8 cellular contexts compared by ENCODE assay signal in the genomic region with DNA sequence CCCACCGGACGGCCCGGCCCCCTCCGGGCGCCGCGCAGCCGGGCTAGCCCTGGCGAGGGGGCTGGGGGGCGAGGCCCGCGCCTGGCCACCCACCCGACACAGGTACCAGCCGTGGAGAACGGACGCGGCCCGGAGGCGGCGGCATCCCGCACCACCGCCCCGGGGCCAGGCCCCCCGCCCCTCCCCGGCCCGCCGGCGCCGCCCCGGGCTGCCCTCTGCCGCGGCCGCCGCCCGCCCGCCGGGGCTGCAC. TPM values are rescaled to one million over a fixed set of nuclear protein-coding genes. Genes with fewer than 3 reads are reported as not detected.
DNase-seq lines count a peak whose midpoint lies in the region; ATAC-seq and TF ChIP-seq lines count a peak whose summit lies in the region.

No MANE protein-coding gene starts in this region.

- CTCF ChIA-PET in CD4-positive, alpha-beta memory T cell (lab: Charles Lee; ENCODE audit: partially characterized antibody): interaction anchor here (0.9 to 13.8 kb wide), 16 partner anchors 9 to 173 kb away, joined by 3 to 271 read pairs (median 6); no protein-coding TSS in a partner anchor
- CTCF ChIA-PET in HEK293 (lab: Yijun Ruan, JAX): interaction anchor here (1.1 to 5.2 kb wide), 3 partner anchors 61 to 114 kb away, joined by 3 to 33 read pairs (median 14); no protein-coding TSS in a partner anchor
- CTCF ChIA-PET in T-cell (lab: Charles Lee): interaction anchor here (0.5 to 3.8 kb wide), 7 partner anchors 25 to 173 kb away, joined by 3 to 32 read pairs (median 4); no protein-coding TSS in a partner anchor

- intact Hi-C loops in CD4-positive, alpha-beta memory T cell (cut with micrococcal nuclease): loop anchor here (1.0 to 10.0 kb wide), 5 partner anchors 18 to 516 kb away; a partner anchor contains a TSS
- intact Hi-C loops in left lung (cut with DNase I): no loop called here

- peaks cover 40 to 85% (median 66%) of the 10 kb centered on the region in 4 donors for H3K4me1 Mint-ChIP-seq in CD4-positive, alpha-beta memory T cell
- peaks cover 67 to 80% (median 74%) of the 10 kb centered on the region in 3 donors for H3K4me1 Mint-ChIP-seq in T-cell

- H3K4me1 ChIP-seq in CD4-positive, alpha-beta memory T cell (ENCODE audit: insufficient read depth, low read length): peaks cover 69% of the 10 kb centered on the region
- H3K4me1 ChIP-seq in HEK293 (ENCODE audit: control insufficient read depth, insufficient read depth, low read length) (peaks cover 8% of the 10 kb centered on the region), left lung (peaks cover 21 to 57% of the 10 kb centered on the region in 2 donors)

- TF ChIP-seq CTCF in HEK293 (tag by site-specific recombination; IDR thresholded peaks at IDR 0.05) (no peak), left lung (IDR thresholded peaks at IDR 0.05) (no peak)

- POLR2A ChIA-PET in CD4-positive, alpha-beta memory T cell (lab: Charles Lee; ENCODE audit: partially characterized antibody): interaction anchor here (0.5 to 5.4 kb wide), 39 partner anchors 9 to 411 kb away, joined by 3 to 225 read pairs (median 6); a partner anchor contains a TSS
- POLR2A ChIA-PET in HEK293 (lab: Yijun Ruan, JAX) (interaction anchor here (0.8 to 1.3 kb wide), 10 partner anchors 9 to 576 kb away, joined by 3 to 8 read pairs (median 4); a partner anchor contains a TSS), T-cell (lab: Charles Lee) (interaction anchor here (0.6 to 1.0 kb wide), 3 partner anchors 22 to 343 kb away, joined by 3 to 14 read pairs (median 4); no protein-coding TSS in a partner anchor)

- H3K27me3 Mint-ChIP-seq in CD4-positive, alpha-beta memory T cell: no peaks in the 10 kb centered on the region
- H3K27me3 Mint-ChIP-seq in T-cell: no peaks in the 10 kb centered on the region

- TF ChIP-seq POLR2A in erythroblast (IDR thresholded peaks at IDR 0.05; ENCODE audit: low read length): no peak

- H3K4me3 ChIP-seq in CD4-positive, alpha-beta memory T cell (ENCODE audit: low read length in 2 of 2): peak overlapping the region in 1 of 2 donors; percentile 75
- H3K4me3 ChIP-seq in HEK293 (ENCODE audit: low read depth, low read length): peak overlapping the region; percentile 83
- peak overlapping the region; percentile 81 to 89 for H3K4me3 ChIP-seq in left lung

- no peak overlapping the region for H3K4me3 Mint-ChIP-seq in CD4-positive, alpha-beta memory T cell
- peak overlapping the region in 1 of 3 donors; percentile 90 for H3K4me3 Mint-ChIP-seq in T-cell

- H3K27ac Mint-ChIP-seq in CD4-positive, alpha-beta memory T cell: peak overlapping the region in 1 of 7 donors; percentile 97
- H3K27ac Mint-ChIP-seq in T-cell: no peak overlapping the region

- H3K27me3 ChIP-seq in CD4-positive, alpha-beta memory T cell (ENCODE audit: insufficient read depth, low read length): no peaks in the 10 kb centered on the region
- H3K27me3 ChIP-seq in left lung: no peaks in the 10 kb centered on the region

- ATAC-seq in T-cell (replicated peaks in 1 of 4) (peak in 3 of 4 experiments; percentile 12 to 25 (median 21)), left lung (no peak)

- H3K9me3 ChIP-seq in CD4-positive, alpha-beta memory T cell (ENCODE audit: control insufficient read depth in 1 of 2, low read length in 2 of 2): no peaks in the 10 kb centered on the region
- no peaks in the 10 kb centered on the region for H3K9me3 ChIP-seq in HEK293 (ENCODE audit: control insufficient read depth, insufficient read depth, low read depth, low read length)
- no peaks in the 10 kb centered on the region for H3K9me3 ChIP-seq in left lung

- peak overlapping the region; percentile 75 for H3K27ac ChIP-seq in CD4-positive, alpha-beta memory T cell (ENCODE audit: low read depth, low read length)
- H3K27ac ChIP-seq in HEK293 (ENCODE audit: extremely low read depth, low read depth, low read length): peak overlapping the region; percentile 86
- H3K27ac ChIP-seq in left lung: peak overlapping the region; percentile 96 to 97

- peaks cover 0 to 3% (median 0%) of the 10 kb centered on the region in 8 donors for H3K9me3 Mint-ChIP-seq in CD4-positive, alpha-beta memory T cell
- H3K9me3 Mint-ChIP-seq in T-cell: no peaks in the 10 kb centered on the region

- H3K36me3 ChIP-seq in CD4-positive, alpha-beta memory T cell (ENCODE audit: insufficient read depth, low read length): peaks cover 9% of the 10 kb centered on the region
- H3K36me3 ChIP-seq in HEK293 (ENCODE audit: control insufficient read depth in 2 of 2, insufficient read depth in 1 of 2, low read length in 2 of 2) (peaks cover 4 to 11% of the 10 kb centered on the region in 2 experiments; a peak in 2 of 3 replicates), left lung (peaks cover 0 to 3% of the 10 kb centered on the region in 2 donors)

- DNase-seq in CD4-positive, alpha-beta memory T cell: no peak
- DNase-seq in T-cell (peak in 1 of 34 experiments; percentile 1), left lung (no peak), NCI-H2081 (lab: John Stamatoyannopoulos, UW) (no peak), erythroblast (lab: John Stamatoyannopoulos, UW) (no peak), cerebellum (ENCODE audit: low spot score) (no peak), NCI-H187 treated with DMSO at 0.1 percent for 48 hours (lab: John Stamatoyannopoulos, UW) (no peak)

- peaks cover 12 to 43% of the 10 kb centered on the region in 2 donors for H3K36me3 Mint-ChIP-seq in CD4-positive, alpha-beta memory T cell
- H3K36me3 Mint-ChIP-seq in T-cell: peaks cover 32% of the 10 kb centered on the region

TF ChIP-seq in HEK293, 187 proteins besides CTCF, POLR2A, EP300 and RAD21 (continues in another document):
- TF ChIP-seq YY2 (tag by site-specific recombination; IDR thresholded peaks at IDR 0.05) (no peak), ZNF510 (tag by site-specific recombination; IDR thresholded peaks at IDR 0.05; ENCODE audit: insufficient replicate concordance) (no peak), ZNF324 (tag by site-specific recombination; IDR thresholded peaks at IDR 0.05) (no peak), KLF7 (tag by site-specific recombination; IDR thresholded peaks at IDR 0.05; ENCODE audit: borderline replicate concordance) (no peak), ZIC2 (tag by site-specific recombination; IDR thresholded peaks at IDR 0.05) (no peak), OVOL3 (tag by site-specific recombination; IDR thresholded peaks at IDR 0.05) (no peak), ZNF169 (tag by site-specific recombination; IDR thresholded peaks at IDR 0.05) (no peak), ZNF433 (tag by site-specific recombination; IDR thresholded peaks at IDR 0.05; ENCODE audit: low read depth) (no peak), GLI4 (tag by site-specific recombination; IDR thresholded peaks at IDR 0.05) (no peak), ZNF366 (tag by site-specific recombination; conservative IDR thresholded peaks at IDR 0.05) (no peak), GLI2 (tag by site-specific recombination; IDR thresholded peaks at IDR 0.05; ENCODE audit: borderline replicate concordance, low read depth) (no peak)
- TF ChIP-seq, protein P1, sequence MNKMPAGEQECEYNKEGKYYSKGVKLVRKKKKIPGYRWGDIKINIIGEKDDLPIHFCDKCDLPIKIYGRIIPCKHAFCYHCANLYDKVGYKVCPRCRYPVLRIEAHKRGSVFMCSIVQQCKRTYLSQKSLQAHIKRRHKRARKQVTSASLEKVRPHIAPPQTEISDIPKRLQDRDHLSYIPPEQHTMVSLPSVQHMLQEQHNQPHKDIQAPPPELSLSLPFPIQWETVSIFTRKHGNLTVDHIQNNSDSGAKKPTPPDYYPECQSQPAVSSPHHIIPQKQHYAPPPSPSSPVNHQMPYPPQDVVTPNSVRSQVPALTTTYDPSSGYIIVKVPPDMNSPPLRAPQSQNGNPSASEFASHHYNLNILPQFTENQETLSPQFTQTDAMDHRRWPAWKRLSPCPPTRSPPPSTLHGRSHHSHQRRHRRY (tag by site-specific recombination; IDR thresholded peaks at IDR 0.05): no peak
- TF ChIP-seq, protein P2, sequence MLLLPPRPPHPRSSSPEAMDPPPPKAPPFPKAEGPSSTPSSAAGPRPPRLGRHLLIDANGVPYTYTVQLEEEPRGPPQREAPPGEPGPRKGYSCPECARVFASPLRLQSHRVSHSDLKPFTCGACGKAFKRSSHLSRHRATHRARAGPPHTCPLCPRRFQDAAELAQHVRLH (tag by site-specific recombination; IDR thresholded peaks at IDR 0.05): no peak
- TF ChIP-seq, protein P3, sequence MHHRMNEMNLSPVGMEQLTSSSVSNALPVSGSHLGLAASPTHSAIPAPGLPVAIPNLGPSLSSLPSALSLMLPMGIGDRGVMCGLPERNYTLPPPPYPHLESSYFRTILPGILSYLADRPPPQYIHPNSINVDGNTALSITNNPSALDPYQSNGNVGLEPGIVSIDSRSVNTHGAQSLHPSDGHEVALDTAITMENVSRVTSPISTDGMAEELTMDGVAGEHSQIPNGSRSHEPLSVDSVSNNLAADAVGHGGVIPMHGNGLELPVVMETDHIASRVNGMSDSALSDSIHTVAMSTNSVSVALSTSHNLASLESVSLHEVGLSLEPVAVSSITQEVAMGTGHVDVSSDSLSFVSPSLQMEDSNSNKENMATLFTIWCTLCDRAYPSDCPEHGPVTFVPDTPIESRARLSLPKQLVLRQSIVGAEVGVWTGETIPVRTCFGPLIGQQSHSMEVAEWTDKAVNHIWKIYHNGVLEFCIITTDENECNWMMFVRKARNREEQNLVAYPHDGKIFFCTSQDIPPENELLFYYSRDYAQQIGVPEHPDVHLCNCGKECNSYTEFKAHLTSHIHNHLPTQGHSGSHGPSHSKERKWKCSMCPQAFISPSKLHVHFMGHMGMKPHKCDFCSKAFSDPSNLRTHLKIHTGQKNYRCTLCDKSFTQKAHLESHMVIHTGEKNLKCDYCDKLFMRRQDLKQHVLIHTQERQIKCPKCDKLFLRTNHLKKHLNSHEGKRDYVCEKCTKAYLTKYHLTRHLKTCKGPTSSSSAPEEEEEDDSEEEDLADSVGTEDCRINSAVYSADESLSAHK (tag by site-specific recombination; IDR thresholded peaks at IDR 0.05): no peak
- TF ChIP-seq, protein P4, sequence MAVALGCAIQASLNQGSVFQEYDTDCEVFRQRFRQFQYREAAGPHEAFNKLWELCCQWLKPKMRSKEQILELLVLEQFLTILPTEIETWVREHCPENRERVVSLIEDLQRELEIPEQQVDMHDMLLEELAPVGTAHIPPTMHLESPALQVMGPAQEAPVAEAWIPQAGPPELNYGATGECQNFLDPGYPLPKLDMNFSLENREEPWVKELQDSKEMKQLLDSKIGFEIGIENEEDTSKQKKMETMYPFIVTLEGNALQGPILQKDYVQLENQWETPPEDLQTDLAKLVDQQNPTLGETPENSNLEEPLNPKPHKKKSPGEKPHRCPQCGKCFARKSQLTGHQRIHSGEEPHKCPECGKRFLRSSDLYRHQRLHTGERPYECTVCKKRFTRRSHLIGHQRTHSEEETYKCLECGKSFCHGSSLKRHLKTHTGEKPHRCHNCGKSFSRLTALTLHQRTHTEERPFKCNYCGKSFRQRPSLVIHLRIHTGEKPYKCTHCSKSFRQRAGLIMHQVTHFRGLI (tag by site-specific recombination; IDR thresholded peaks at IDR 0.05): no peak

RNA-seq across cellular contexts. Expression of a gene that starts 0.4 kb away (rescaled TPM):
- total RNA-seq in CD4-positive, alpha-beta memory T cell: 100 to 1,000 TPM in 1 of 2 experiments, 10 to 100 TPM in 1; 94.4 to 103 TPM
- polyA plus RNA-seq in CD4-positive, alpha-beta memory T cell: 10 to 100 TPM in 1 of 2 donors, 1 to 10 TPM in 1; 5.7 to 25.6 TPM
- 100 to 1,000 TPM in 2 of 5 donors, 10 to 100 TPM in 3; 44.3 to 138 (median 82.9) TPM for total RNA-seq in T-cell
- 10 to 100 TPM; 31.3 to 36.6 TPM for total RNA-seq in left lung
- total RNA-seq in cerebellum: 52.4 TPM
